In the genomic region with DNA sequence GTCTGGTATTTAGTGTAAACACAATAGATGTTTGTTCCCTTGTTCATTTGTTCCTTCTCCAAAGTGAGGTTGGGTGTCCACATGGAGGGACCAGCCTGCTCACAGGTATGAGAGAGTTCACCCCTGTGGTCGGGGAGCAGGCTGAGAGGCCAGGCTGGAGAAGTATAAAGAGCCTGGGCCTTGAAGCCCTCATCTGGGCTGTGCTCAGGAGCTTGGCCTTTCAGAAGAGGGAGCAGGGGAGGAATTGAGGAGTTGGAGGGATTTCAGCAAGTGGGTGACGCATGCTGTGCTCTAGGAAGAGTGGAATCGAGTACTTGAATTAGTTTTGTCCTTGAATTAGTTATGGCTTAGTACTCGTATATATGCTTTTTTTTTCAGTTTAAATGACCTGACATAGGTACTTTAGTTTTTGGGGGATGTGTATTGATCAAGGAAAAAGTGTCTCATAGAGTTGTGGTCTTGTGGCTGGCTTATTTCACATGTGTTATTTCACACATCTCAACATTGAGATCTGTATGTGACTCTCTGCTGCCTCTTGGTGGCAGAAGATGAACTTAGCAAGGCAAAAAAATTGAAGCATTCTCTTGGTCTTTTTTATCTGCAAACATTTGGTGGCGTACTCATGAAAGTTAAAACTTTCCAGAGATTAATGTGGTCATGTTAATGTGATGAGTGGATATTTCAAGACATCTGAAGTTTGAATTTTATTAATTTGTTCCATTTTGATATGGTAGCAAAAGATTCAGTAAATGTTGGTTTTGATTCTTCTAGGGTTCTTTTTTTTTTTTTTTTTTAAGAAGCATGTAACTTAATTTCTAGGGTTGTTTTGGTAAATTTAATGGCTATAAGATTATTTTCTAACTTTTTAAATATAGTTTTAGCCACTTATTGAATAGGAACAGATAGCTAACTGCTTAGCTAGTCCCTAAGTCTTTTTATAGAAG, we compare ENCODE assay signal across 8 cellular contexts. TPM values are rescaled to one million over a fixed set of nuclear protein-coding genes. Genes with fewer than 3 reads are reported as not detected.
DNase-seq lines count a peak whose midpoint lies in the region; ATAC-seq and TF ChIP-seq lines count a peak whose summit lies in the region.

No MANE protein-coding gene starts in this region.

- H3K27me3 Mint-ChIP-seq in Caco-2 (ENCODE audit: insufficient read depth, unreplicated experiment), result peaks cover 5% of the 10 kb centered on the region

- H3K9me3 ChIP-seq in Caco-2 (no peaks in the 10 kb centered on the region), fibroblast of lung (ENCODE audit: control insufficient read depth, insufficient read depth, low read depth, low read length) (no peaks in the 10 kb centered on the region), neural cell (ENCODE audit: low read length) (no peaks in the 10 kb centered on the region)

- BruUV-seq in Caco-2 (replicated peaks; lab: Mats Ljungman, UMichigan), result no TSS peak

- H3K4me3 ChIP-seq in Caco-2 (ENCODE audit: low read depth, low read length), result no peak overlapping the region
- no peak overlapping the region for H3K4me3 ChIP-seq in fibroblast of lung (replicated peaks in 1 of 4; ENCODE audit: control extremely low read depth in 1 of 4, insufficient read depth in 1 of 4, low read depth in 3 of 4, low read length in 4 of 4)
- no peak overlapping the region for H3K4me3 ChIP-seq in neural cell (ENCODE audit: low read length)

- CTCF ChIA-PET in Caco-2 (lab: Charles Lee), result interaction anchor here (0.6 kb wide), 1 partner anchor 178 kb away, joined by 4 read pairs; no protein-coding TSS in a partner anchor

- ATAC-seq in GM19023 (IDR thresholded peaks at IDR 0.05; ENCODE audit: unreplicated experiment), result peak; percentile 77
- ATAC-seq in HG03139 (IDR thresholded peaks at IDR 0.05; ENCODE audit: unreplicated experiment), result peak; percentile 72

- no peak overlapping the region for H3K4me3 Mint-ChIP-seq in Caco-2 (ENCODE audit: unreplicated experiment)

- peak; percentile 80 to 84 for TF ChIP-seq CTCF in Caco-2 (IDR thresholded peaks at IDR 0.05; ENCODE audit: insufficient read depth in 1 of 2, low read depth in 1 of 2, low read length in 1 of 2, severe bottlenecking in 1 of 2, unreplicated experiment in 1 of 2)
- TF ChIP-seq CTCF in fibroblast of lung (conservative IDR thresholded peaks at IDR 0.05 in 1 of 2, IDR thresholded peaks at IDR 0.05 in 1 of 2; ENCODE audit: low read depth in 1 of 2, low read length in 2 of 2), result peak; percentile 77 to 82
- peak; percentile 88 for TF ChIP-seq CTCF in neural cell (IDR thresholded peaks at IDR 0.05; ENCODE audit: poor library complexity, severe bottlenecking)

- no peaks in the 10 kb centered on the region for H3K9me2 ChIP-seq in neural cell (ENCODE audit: insufficient read depth, low read length)

- H3K4me1 ChIP-seq in Caco-2 (no peaks in the 10 kb centered on the region), fibroblast of lung (ENCODE audit: control insufficient read depth, extremely low read depth, insufficient read depth, low read length) (no peaks in the 10 kb centered on the region)

- H3K36me3 ChIP-seq in Caco-2 (ENCODE audit: control insufficient read depth, insufficient read depth, low read length) (no peaks in the 10 kb centered on the region), fibroblast of lung (ENCODE audit: control insufficient read depth, insufficient read depth, low read length) (no peaks in the 10 kb centered on the region), neural cell (ENCODE audit: insufficient read depth, low read length) (peaks cover 8% of the 10 kb centered on the region)

- POLR2A ChIA-PET in Caco-2 (lab: Charles Lee), result no interaction called here

- H3K4me2 ChIP-seq in fibroblast of lung (ENCODE audit: extremely low read depth, insufficient read depth, low read length) (no peak overlapping the region), neural cell (ENCODE audit: low read length) (no peak overlapping the region)

- H3K36me3 Mint-ChIP-seq in Caco-2 (ENCODE audit: insufficient read depth, unreplicated experiment), result no peaks in the 10 kb centered on the region

- no peak for TF ChIP-seq EP300 in neural cell (conservative IDR thresholded peaks at IDR 0.05; ENCODE audit: poor library complexity, severe bottlenecking)

- DNase-seq in Caco-2 (peak in 1 of 2 experiments; percentile 54), NCI-H460 (ENCODE audit: extremely low read depth, low read depth) (peak; percentile 60), fibroblast of lung (ENCODE audit: low read depth in 2 of 2) (peak; percentile 29 to 58), NCI-H774 (lab: John Stamatoyannopoulos, UW) (no peak)
- peak; percentile 3 for DNase-seq in activated CD8-positive, alpha-beta memory T cell treated with anti-CD3 and anti-CD28 coated beads, Interleukin-2, amount 50 U/mL, for 1 hour (ENCODE audit: extremely low read depth)

- no peaks in the 10 kb centered on the region for H3K9me3 Mint-ChIP-seq in Caco-2 (ENCODE audit: unreplicated experiment)

- H3K4me1 Mint-ChIP-seq in Caco-2 (ENCODE audit: low read depth, unreplicated experiment), result no peaks in the 10 kb centered on the region

- no peaks in the 10 kb centered on the region for H3K79me2 ChIP-seq in fibroblast of lung (ENCODE audit: control insufficient read depth, insufficient read depth, low read length)
- H3K79me2 ChIP-seq in neural cell (replicated peaks; ENCODE audit: insufficient read depth, low read length), result peaks cover 13% of the 10 kb centered on the region

- H3K9ac ChIP-seq in fibroblast of lung (ENCODE audit: insufficient read depth, low read length), result no peak overlapping the region
- H3K9ac ChIP-seq in neural cell (ENCODE audit: low read length), result no peak overlapping the region

- no peaks in the 10 kb centered on the region for H3F3A ChIP-seq in neural cell (ENCODE audit: insufficient read depth, low read length, poor library complexity, severe bottlenecking)

- no peak overlapping the region for H3K27ac Mint-ChIP-seq in Caco-2 (ENCODE audit: unreplicated experiment)

- peak; percentile 88 for TF ChIP-seq RAD21 in neural cell (conservative IDR thresholded peaks at IDR 0.05)

- H4K20me1 ChIP-seq in fibroblast of lung (ENCODE audit: control insufficient read depth, extremely low read depth, insufficient read depth, low read length) (no peaks in the 10 kb centered on the region), neural cell (ENCODE audit: insufficient read depth) (peaks cover 7% of the 10 kb centered on the region)

- H3K27me3 ChIP-seq in Caco-2 (replicated peaks; ENCODE audit: control insufficient read depth, insufficient read depth, low read length), result no peaks in the 10 kb centered on the region
- no peaks in the 10 kb centered on the region for H3K27me3 ChIP-seq in fibroblast of lung (ENCODE audit: control insufficient read depth, insufficient read depth, low read length)
- H3K27me3 ChIP-seq in neural cell (ENCODE audit: insufficient read depth, low read depth, low read length), result no peaks in the 10 kb centered on the region

- no peak overlapping the region for H2AFZ ChIP-seq in fibroblast of lung (ENCODE audit: low read length)
- no peak overlapping the region for H2AFZ ChIP-seq in neural cell (ENCODE audit: low read depth, low read length)

- no peak overlapping the region for H3K27ac ChIP-seq in fibroblast of lung (ENCODE audit: insufficient read depth, low read length)
- no peak overlapping the region for H3K27ac ChIP-seq in neural cell (ENCODE audit: low read length)

- intact Hi-C loops in Caco-2 (cut with micrococcal nuclease; ENCODE audit: unreplicated experiment), result loop anchor here (1.0 kb wide), 2 partner anchors 158 to 258 kb away; no protein-coding TSS in a partner anchor

TF ChIP-seq in neural cell, 6 proteins besides CTCF, POLR2A, EP300 and RAD21:
- peak; percentile 24 for TF ChIP-seq MXI1 (conservative IDR thresholded peaks at IDR 0.05; ENCODE audit: poor library complexity, severe bottlenecking)
- TF ChIP-seq POLR2AphosphoS5 (IDR thresholded peaks at IDR 0.05), result no peak
- TF ChIP-seq SMC3 (conservative IDR thresholded peaks at IDR 0.05; ENCODE audit: poor library complexity), result peak; percentile 87

RNA-seq across cellular contexts. Expression of a gene that starts 54.3 kb away (rescaled TPM):
- total RNA-seq in Caco-2 (2022) (2.9 and 3.5 TPM in 2 replicates), fibroblast of lung (1.3 and 2.6 TPM in 2 replicates)
- total RNA-seq in NCI-H460 (2014; rRNA removed; shearing (Covaris generic)), result 11.8 and 15.0 TPM in 2 replicates
- polyA plus RNA-seq in NCI-H460 (2014; cell fraction: nucleus; rRNA removed), result 8.3 and 9.0 TPM in 2 replicates
- polyA plus RNA-seq in fibroblast of lung (0.54 and 0.56 TPM in 2 replicates), neural cell (129 and 155 TPM in 2 replicates)
- 0.15 TPM in 1 of 2 replicates, not detected in the other for polyA plus RNA-seq in fibroblast of lung (2012)
- polyA minus RNA-seq in fibroblast of lung (ENCODE audit: low replicate concordance) (1.0 TPM in 1 of 2 replicates, not detected in the other), neural cell (290 and 291 TPM in 2 replicates)
